ENCODE assay signal across 1 cellular context in genomic region chr15:40106203-40107161, GRCh38.
TF ChIP-seq lines count a peak whose summit lies in the region.

No MANE protein-coding gene starts in this region.

TF ChIP-seq in K562, 482 proteins besides CTCF, POLR2A, EP300 and RAD21 (continued from another document):
- TF ChIP-seq, protein P1, sequence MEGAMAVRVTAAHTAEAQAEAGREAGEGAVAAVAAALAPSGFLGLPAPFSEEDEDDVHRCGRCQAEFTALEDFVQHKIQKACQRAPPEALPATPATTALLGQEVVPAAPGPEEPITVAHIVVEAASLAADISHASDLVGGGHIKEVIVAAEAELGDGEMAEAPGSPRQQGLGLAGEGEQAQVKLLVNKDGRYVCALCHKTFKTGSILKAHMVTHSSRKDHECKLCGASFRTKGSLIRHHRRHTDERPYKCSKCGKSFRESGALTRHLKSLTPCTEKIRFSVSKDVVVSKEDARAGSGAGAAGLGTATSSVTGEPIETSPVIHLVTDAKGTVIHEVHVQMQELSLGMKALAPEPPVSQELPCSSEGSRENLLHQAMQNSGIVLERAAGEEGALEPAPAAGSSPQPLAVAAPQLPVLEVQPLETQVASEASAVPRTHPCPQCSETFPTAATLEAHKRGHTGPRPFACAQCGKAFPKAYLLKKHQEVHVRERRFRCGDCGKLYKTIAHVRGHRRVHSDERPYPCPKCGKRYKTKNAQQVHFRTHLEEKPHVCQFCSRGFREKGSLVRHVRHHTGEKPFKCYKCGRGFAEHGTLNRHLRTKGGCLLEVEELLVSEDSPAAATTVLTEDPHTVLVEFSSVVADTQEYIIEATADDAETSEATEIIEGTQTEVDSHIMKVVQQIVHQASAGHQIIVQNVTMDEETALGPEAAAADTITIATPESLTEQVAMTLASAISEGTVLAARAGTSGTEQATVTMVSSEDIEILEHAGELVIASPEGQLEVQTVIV (CRISPR knock-in tag; IDR thresholded peaks at IDR 0.05; ENCODE audit: borderline replicate concordance) = no peak
- no peak for TF ChIP-seq ETS2 (tag; IDR thresholded peaks at IDR 0.05; ENCODE audit: borderline replicate concordance, poor library complexity, severe bottlenecking)
- no peak for TF ChIP-seq TAF7 (tag; IDR thresholded peaks at IDR 0.05)
- no peak for TF ChIP-seq ZNF707 (CRISPR knock-in tag; conservative IDR thresholded peaks at IDR 0.05)
- TF ChIP-seq GABPA (tag; conservative IDR thresholded peaks at IDR 0.05; ENCODE audit: low read depth) = no peak
- peak; percentile 76; the same call in 1 of the 2 replicates for TF ChIP-seq SMAD4 (CRISPR knock-in tag; conservative IDR thresholded peaks at IDR 0.05)
- no peak for TF ChIP-seq ZNF699 (CRISPR knock-in tag; IDR thresholded peaks at IDR 0.05; ENCODE audit: insufficient replicate concordance)
- TF ChIP-seq RFX7 (CRISPR knock-in tag; IDR thresholded peaks at IDR 0.05) = no peak
- TF ChIP-seq, protein P2, sequence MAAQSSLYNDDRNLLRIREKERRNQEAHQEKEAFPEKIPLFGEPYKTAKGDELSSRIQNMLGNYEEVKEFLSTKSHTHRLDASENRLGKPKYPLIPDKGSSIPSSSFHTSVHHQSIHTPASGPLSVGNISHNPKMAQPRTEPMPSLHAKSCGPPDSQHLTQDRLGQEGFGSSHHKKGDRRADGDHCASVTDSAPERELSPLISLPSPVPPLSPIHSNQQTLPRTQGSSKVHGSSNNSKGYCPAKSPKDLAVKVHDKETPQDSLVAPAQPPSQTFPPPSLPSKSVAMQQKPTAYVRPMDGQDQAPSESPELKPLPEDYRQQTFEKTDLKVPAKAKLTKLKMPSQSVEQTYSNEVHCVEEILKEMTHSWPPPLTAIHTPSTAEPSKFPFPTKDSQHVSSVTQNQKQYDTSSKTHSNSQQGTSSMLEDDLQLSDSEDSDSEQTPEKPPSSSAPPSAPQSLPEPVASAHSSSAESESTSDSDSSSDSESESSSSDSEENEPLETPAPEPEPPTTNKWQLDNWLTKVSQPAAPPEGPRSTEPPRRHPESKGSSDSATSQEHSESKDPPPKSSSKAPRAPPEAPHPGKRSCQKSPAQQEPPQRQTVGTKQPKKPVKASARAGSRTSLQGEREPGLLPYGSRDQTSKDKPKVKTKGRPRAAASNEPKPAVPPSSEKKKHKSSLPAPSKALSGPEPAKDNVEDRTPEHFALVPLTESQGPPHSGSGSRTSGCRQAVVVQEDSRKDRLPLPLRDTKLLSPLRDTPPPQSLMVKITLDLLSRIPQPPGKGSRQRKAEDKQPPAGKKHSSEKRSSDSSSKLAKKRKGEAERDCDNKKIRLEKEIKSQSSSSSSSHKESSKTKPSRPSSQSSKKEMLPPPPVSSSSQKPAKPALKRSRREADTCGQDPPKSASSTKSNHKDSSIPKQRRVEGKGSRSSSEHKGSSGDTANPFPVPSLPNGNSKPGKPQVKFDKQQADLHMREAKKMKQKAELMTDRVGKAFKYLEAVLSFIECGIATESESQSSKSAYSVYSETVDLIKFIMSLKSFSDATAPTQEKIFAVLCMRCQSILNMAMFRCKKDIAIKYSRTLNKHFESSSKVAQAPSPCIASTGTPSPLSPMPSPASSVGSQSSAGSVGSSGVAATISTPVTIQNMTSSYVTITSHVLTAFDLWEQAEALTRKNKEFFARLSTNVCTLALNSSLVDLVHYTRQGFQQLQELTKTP (IDR thresholded peaks at IDR 0.05; ENCODE audit: low read depth in 1 of 2, partially characterized antibody in 2 of 2) = peak in 1 of 2 experiments; percentile 57
- TF ChIP-seq EGR1 (conservative IDR thresholded peaks at IDR 0.05) = no peak
- peak; percentile 67; the same call in 1 of the 2 replicates for TF ChIP-seq CTBP1 (IDR thresholded peaks at IDR 0.05; ENCODE audit: borderline replicate concordance)
- no peak for TF ChIP-seq ZNF76 (CRISPR knock-in tag; IDR thresholded peaks at IDR 0.05; ENCODE audit: borderline replicate concordance)
- TF ChIP-seq PTBP1 (IDR thresholded peaks at IDR 0.05; ENCODE audit: low read depth, low read length) = no peak
- no peak for TF ChIP-seq NR2F6 (CRISPR knock-in tag; IDR thresholded peaks at IDR 0.05)
- TF ChIP-seq PYGO2 (tag; IDR thresholded peaks at IDR 0.05) = no peak
- TF ChIP-seq TFAM (CRISPR knock-in tag; conservative IDR thresholded peaks at IDR 0.05) = no peak
- TF ChIP-seq ARID2 (IDR thresholded peaks at IDR 0.05) = no peak
- TF ChIP-seq, protein P3, sequence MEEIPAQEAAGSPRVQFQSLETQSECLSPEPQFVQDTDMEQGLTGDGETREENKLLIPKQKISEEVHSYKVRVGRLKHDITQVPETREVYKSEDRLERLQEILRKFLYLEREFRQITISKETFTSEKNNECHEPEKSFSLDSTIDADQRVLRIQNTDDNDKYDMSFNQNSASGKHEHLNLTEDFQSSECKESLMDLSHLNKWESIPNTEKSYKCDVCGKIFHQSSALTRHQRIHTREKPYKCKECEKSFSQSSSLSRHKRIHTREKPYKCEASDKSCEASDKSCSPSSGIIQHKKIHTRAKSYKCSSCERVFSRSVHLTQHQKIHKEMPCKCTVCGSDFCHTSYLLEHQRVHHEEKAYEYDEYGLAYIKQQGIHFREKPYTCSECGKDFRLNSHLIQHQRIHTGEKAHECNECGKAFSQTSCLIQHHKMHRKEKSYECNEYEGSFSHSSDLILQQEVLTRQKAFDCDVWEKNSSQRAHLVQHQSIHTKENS (CRISPR knock-in tag; IDR thresholded peaks at IDR 0.05) = no peak
- TF ChIP-seq ZFP36 (IDR thresholded peaks at IDR 0.05; ENCODE audit: low read depth, low read length, partially characterized antibody) = peak; percentile 83
- TF ChIP-seq ZNF124 (CRISPR knock-in tag; IDR thresholded peaks at IDR 0.05) = no peak
- no peak for TF ChIP-seq YY1 (IDR thresholded peaks at IDR 0.05; ENCODE audit: borderline replicate concordance in 1 of 3, control insufficient read depth in 1 of 3, extremely low read depth in 1 of 3, insufficient read depth in 3 of 3, insufficient read length in 1 of 3, insufficient replicate concordance in 2 of 3, low read depth in 1 of 3, low read length in 2 of 3)
- no peak for TF ChIP-seq ZNF212 (CRISPR knock-in tag; IDR thresholded peaks at IDR 0.05)
- no peak for TF ChIP-seq ZNF449 (CRISPR knock-in tag; IDR thresholded peaks at IDR 0.05)
- no peak for TF ChIP-seq SAP30 (IDR thresholded peaks at IDR 0.05; ENCODE audit: borderline replicate concordance, insufficient read depth, low read depth, low read length, poor library complexity, severe bottlenecking)
- TF ChIP-seq SFPQ (IDR thresholded peaks at IDR 0.05; ENCODE audit: low read depth, low read length) = no peak
- TF ChIP-seq SMARCA5 (IDR thresholded peaks at IDR 0.05) = no peak
- no peak for TF ChIP-seq ZNF436 (CRISPR knock-in tag; IDR thresholded peaks at IDR 0.05)
- no peak for TF ChIP-seq TSC22D4 (tag; IDR thresholded peaks at IDR 0.05)
- TF ChIP-seq ZNF197 (CRISPR knock-in tag; IDR thresholded peaks at IDR 0.05; ENCODE audit: low read depth) = no peak
- TF ChIP-seq KLF13 (tag; IDR thresholded peaks at IDR 0.05; ENCODE audit: borderline replicate concordance, low read depth) = no peak
- TF ChIP-seq, protein P4, sequence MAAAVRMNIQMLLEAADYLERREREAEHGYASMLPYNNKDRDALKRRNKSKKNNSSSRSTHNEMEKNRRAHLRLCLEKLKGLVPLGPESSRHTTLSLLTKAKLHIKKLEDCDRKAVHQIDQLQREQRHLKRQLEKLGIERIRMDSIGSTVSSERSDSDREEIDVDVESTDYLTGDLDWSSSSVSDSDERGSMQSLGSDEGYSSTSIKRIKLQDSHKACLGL (CRISPR knock-in tag; IDR thresholded peaks at IDR 0.05; ENCODE audit: borderline replicate concordance, poor library complexity, severe bottlenecking) = no peak
- no peak for TF ChIP-seq RBM39 (optimal IDR thresholded peaks at IDR 0.05; ENCODE audit: low read depth, low read length)
- peak; percentile 15; the same call in 1 of the 2 replicates for TF ChIP-seq ETV5 (CRISPR knock-in tag; IDR thresholded peaks at IDR 0.05; ENCODE audit: low read depth)
- TF ChIP-seq, protein P5, sequence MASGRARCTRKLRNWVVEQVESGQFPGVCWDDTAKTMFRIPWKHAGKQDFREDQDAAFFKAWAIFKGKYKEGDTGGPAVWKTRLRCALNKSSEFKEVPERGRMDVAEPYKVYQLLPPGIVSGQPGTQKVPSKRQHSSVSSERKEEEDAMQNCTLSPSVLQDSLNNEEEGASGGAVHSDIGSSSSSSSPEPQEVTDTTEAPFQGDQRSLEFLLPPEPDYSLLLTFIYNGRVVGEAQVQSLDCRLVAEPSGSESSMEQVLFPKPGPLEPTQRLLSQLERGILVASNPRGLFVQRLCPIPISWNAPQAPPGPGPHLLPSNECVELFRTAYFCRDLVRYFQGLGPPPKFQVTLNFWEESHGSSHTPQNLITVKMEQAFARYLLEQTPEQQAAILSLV (tag; IDR thresholded peaks at IDR 0.05) = no peak
- TF ChIP-seq EP400 (IDR thresholded peaks at IDR 0.05) = peak; percentile 43; the same call in 1 of the 2 replicates
- TF ChIP-seq HDAC2 (IDR thresholded peaks at IDR 0.05) = peak; percentile 85
